In genomic region chr5:178622679-178623247, GRCh38 we compare ENCODE assay signal across 19 cellular contexts. TPM values are rescaled to one million over a fixed set of nuclear protein-coding genes. Genes with fewer than 3 reads are reported as not detected.
"Had no signal": no experiment of that assay in that cellular context is flagged by ENCODE, and none has a peak within 500 bp of the region (broad histone marks: within the 10 kb centered on the region; RNA-seq: fewer than 3 reads in every experiment).

No MANE protein-coding gene starts in this region.

- H3K9me3 ChIP-seq: lower lobe of right lung, right atrium auricular region, transverse colon had no signal

- ATAC-seq: activated CD4-positive, CD25-positive, alpha-beta regulatory T cell treated with anti-CD3 and anti-CD28 coated beads, Interleukin-2, amount 50 U/mL, for 24 hours; left colon; lower lobe of right lung; natural killer cell had no signal

- FAIRE-seq: frontal cortex had no signal

- H3K4me3 ChIP-seq: lower lobe of right lung, right atrium auricular region, transverse colon had no signal

- DNase-seq: activated CD4-positive, alpha-beta T cell treated with anti-CD3 and anti-CD28 coated beads, Interleukin-2, amount 50 U/mL, for 4 hours; activated naive CD4-positive, alpha-beta T cell treated with anti-CD3 and anti-CD28 coated beads for 36 hours; amniotic stem cell; cortex of kidney; effector memory CD4-positive, alpha-beta T cell; left colon; lower lobe of right lung; natural killer cell; nucleus accumbens; stimulated activated CD4-positive, alpha-beta T cell treated with anti-CD3 and anti-CD28 coated beads, Interleukin-4, amount 100 ng/mL, for 4 hours; stimulated activated CD8-positive, alpha-beta memory T cell treated with anti-CD3 and anti-CD28 coated beads, Interleukin-4, amount 100 ng/mL, for 48 hours; stimulated activated naive CD4-positive, alpha-beta T cell treated with Interleukin-2 at 50 U/mL for 16 hours; substantia nigra; transverse colon had no signal

- H3K27me3 ChIP-seq: right atrium auricular region, transverse colon had no signal

- H3K4me3 Mint-ChIP-seq: activated naive CD4-positive, alpha-beta T cell treated with anti-CD3 and anti-CD28 coated beads for 36 hours had no signal

- H3K27ac ChIP-seq: lower lobe of right lung, right atrium auricular region, transverse colon had no signal

- H3K27ac Mint-ChIP-seq: activated naive CD4-positive, alpha-beta T cell treated with anti-CD3 and anti-CD28 coated beads for 36 hours; activated T-helper 2 cell treated with anti-CD3 and anti-CD28 coated beads, Interferon-gamma antibody, Interleukin-2, Interleukin-4, amounts not matched to agents 10 μg/mL and 5 μg/mL and 100 μg/mL, durations not matched to agents 14 hours and 24 hours and 36 hours had no signal

- H3K9me3 Mint-ChIP-seq: activated naive CD4-positive, alpha-beta T cell treated with anti-CD3 and anti-CD28 coated beads for 36 hours; activated T-helper 2 cell treated with anti-CD3 and anti-CD28 coated beads, Interferon-gamma antibody, Interleukin-2, Interleukin-4, amounts not matched to agents 10 μg/mL and 5 μg/mL and 100 μg/mL, durations not matched to agents 14 hours and 24 hours and 36 hours; central memory CD8-positive, alpha-beta T cell; natural killer cell had no signal

- H3K27me3 Mint-ChIP-seq: central memory CD8-positive, alpha-beta T cell had no signal

RNA-seq across cellular contexts. Expression of gene COL23A1, which starts 32.6 kb away (rescaled TPM):
- total RNA-seq: activated T-helper 2 cell treated with anti-CD3 and anti-CD28 coated beads, Interferon-gamma antibody, Interleukin-2, Interleukin-4, amounts not matched to agents 10 μg/mL and 5 μg/mL and 100 μg/mL, durations not matched to agents 14 hours and 24 hours and 36 hours had no signal
